ENCODE assay signal across 1 cellular context in genomic region chr11:79678780-79679468, GRCh38.
TF ChIP-seq lines count a peak whose summit lies in the region.

No MANE protein-coding gene starts in this region.

TF ChIP-seq in GM23338, 12 proteins besides CTCF, POLR2A, EP300 and RAD21 (continued from another document):
- peak; percentile 27; the same call in 1 of the 2 replicates for TF ChIP-seq NANOG (IDR thresholded peaks at IDR 0.05; ENCODE audit: borderline replicate concordance)
